Comparison of ENCODE assay signal across 1 cellular context in the genomic region with DNA sequence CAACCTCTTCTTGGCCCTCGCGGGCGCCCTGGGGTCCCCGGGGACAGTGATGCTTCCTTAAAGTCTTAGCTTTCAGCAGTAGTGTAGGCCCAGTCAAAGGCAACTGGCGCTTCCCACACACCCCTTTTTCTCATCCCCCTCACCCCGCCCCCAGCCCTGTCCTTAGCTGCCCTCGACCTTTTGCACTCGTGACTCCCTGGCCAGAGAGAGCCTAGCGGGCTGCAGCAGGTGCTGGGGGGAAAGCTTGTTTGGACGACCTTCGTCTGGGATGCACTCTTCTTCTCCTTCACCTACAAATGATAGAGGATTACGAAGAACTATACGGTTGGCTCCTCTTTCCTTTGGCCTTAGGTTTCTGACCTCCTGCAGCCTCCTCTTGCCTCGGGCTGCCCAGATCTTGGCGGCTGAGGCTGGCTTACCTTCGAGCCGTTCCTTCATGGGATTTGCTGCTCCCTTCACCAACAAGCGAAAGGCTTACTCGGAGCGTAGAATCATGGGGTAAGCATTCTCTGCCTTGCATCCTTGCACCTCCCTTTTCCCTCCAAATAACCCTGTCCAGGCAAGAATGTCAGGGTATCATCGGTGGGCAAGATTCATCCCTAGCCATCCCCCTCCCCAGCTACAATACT.
TF ChIP-seq lines count a peak whose summit lies in the region.

No MANE protein-coding gene starts in this region.

TF ChIP-seq in H1, 55 proteins besides CTCF, POLR2A, EP300 and RAD21:
- no peak for TF ChIP-seq CBX8 (IDR thresholded peaks at IDR 0.05; ENCODE audit: borderline replicate concordance, low read depth, low read length)
- no peak for TF ChIP-seq SP2 (IDR thresholded peaks at IDR 0.05; ENCODE audit: low read length)
- TF ChIP-seq, protein P1, sequence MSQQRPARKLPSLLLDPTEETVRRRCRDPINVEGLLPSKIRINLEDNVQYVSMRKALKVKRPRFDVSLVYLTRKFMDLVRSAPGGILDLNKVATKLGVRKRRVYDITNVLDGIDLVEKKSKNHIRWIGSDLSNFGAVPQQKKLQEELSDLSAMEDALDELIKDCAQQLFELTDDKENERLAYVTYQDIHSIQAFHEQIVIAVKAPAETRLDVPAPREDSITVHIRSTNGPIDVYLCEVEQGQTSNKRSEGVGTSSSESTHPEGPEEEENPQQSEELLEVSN (IDR thresholded peaks at IDR 0.05) = no peak
- no peak for TF ChIP-seq ZNF274 (IDR thresholded peaks at IDR 0.05; ENCODE audit: borderline replicate concordance, extremely low read depth, low read length)
- TF ChIP-seq, protein P2, sequence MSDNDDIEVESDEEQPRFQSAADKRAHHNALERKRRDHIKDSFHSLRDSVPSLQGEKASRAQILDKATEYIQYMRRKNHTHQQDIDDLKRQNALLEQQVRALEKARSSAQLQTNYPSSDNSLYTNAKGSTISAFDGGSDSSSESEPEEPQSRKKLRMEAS (IDR thresholded peaks at IDR 0.05) = no peak
- no peak for TF ChIP-seq NANOG (IDR thresholded peaks at IDR 0.05; ENCODE audit: insufficient read depth, low read depth, low read length, poor library complexity, severe bottlenecking)
- TF ChIP-seq TAF7 (optimal IDR thresholded peaks at IDR 0.05; ENCODE audit: borderline replicate concordance, low read depth, low read length) = no peak
- TF ChIP-seq CHD1 (IDR thresholded peaks at IDR 0.05; ENCODE audit: low read depth, low read length) = no peak
- no peak for TF ChIP-seq TAF1 (IDR thresholded peaks at IDR 0.05; ENCODE audit: low read depth, low read length)
- no peak for TF ChIP-seq RBBP5 (IDR thresholded peaks at IDR 0.05; ENCODE audit: borderline replicate concordance, low read depth, low read length)
- no peak for TF ChIP-seq TCF12 (IDR thresholded peaks at IDR 0.05; ENCODE audit: low read depth, low read length)
